ENCODE assay signal across 10 cellular contexts in genomic region chrX:39458779-39459178, GRCh38.
"Had no signal": no experiment of that assay in that cellular context is flagged by ENCODE, and none has a peak within 500 bp of the region (broad histone marks: within the 10 kb centered on the region; RNA-seq: fewer than 3 reads in every experiment).

No MANE protein-coding gene starts in this region.

- H2AFZ ChIP-seq: GM23248, GM23338 had no signal

- H3K27ac Mint-ChIP-seq: GM23338, H9, HFFc6 had no signal

- H3K4me3 ChIP-seq: GM23248, GM23338, HAP-1 had no signal

- FAIRE-seq: H54 had no signal

- H3K4me3 Mint-ChIP-seq: GM23338, H9, HFFc6 had no signal

- H3K9ac ChIP-seq: GM23248 had no signal

- H3K4me1 ChIP-seq: HAP-1 had no signal

- H3K36me3 ChIP-seq: HAP-1 had no signal

- ATAC-seq: GM23338, HCT116 had no signal

- DNase-seq: GM23248, GOT3, H7, H9, HCEC 1CT, HFFc6 had no signal

- H3K27ac ChIP-seq: GM23248 had no signal

- H3K9me3 ChIP-seq: HAP-1 had no signal

- H3K4me1 Mint-ChIP-seq: GM23338, H9 had no signal

- H3K9me3 Mint-ChIP-seq: HFFc6 had no signal

- H3K4me2 ChIP-seq: GM23338 had no signal
